Comparison of ENCODE assay signal across 16 cellular contexts in genomic region chr13:35891486-35891885, GRCh38.
DNase-seq lines count a peak whose midpoint lies in the region; TF ChIP-seq lines count a peak whose summit lies in the region.
"Had no signal": no experiment of that assay in that cellular context is flagged by ENCODE, and none has a peak within 500 bp of the region (broad histone marks: within the 10 kb centered on the region; RNA-seq: fewer than 3 reads in every experiment).

No MANE protein-coding gene starts in this region.

- no peak for TF ChIP-seq EP300 in stomach (IDR thresholded peaks at IDR 0.05)

- POLR2A ChIA-PET in HEK293 (lab: Yijun Ruan, JAX), result no interaction called here

- H3K9ac ChIP-seq in smooth muscle cell (ENCODE audit: low read depth), result no peak overlapping the region
- H3K9ac ChIP-seq: KMS-11 had no signal

- H3K4me1 ChIP-seq in HEK293 (ENCODE audit: control insufficient read depth, insufficient read depth, low read length) (peaks cover 20% of the 10 kb centered on the region), smooth muscle cell (ENCODE audit: low read depth) (peaks cover 5% of the 10 kb centered on the region), stomach (peaks cover 0 to 9% (median 6%) of the 10 kb centered on the region in 4 donors)
- H3K4me1 ChIP-seq: Peyer's patch had no signal

- H3K9me3 ChIP-seq in HEK293 (ENCODE audit: control insufficient read depth, insufficient read depth, low read depth, low read length), result no peaks in the 10 kb centered on the region
- no peaks in the 10 kb centered on the region for H3K9me3 ChIP-seq in smooth muscle cell (replicated peaks; ENCODE audit: low read depth)
- H3K9me3 ChIP-seq in stomach, result no peaks in the 10 kb centered on the region
- H3K9me3 ChIP-seq: Peyer's patch had no signal

- no peaks in the 10 kb centered on the region for H4K20me1 ChIP-seq in smooth muscle cell (ENCODE audit: low read depth)

- H2AFZ ChIP-seq in smooth muscle cell (ENCODE audit: low read depth), result no peak overlapping the region

- H3K4me3 ChIP-seq in HEK293 (ENCODE audit: low read depth, low read length) (no peak overlapping the region), fibroblast of mammary gland (ENCODE audit: control insufficient read depth, low read depth, low read length) (no peak overlapping the region), smooth muscle cell (no peak overlapping the region), stomach (no peak overlapping the region)
- H3K4me3 ChIP-seq: Peyer's patch had no signal

- 47% methylated on average over 8 of the region's 8 CpGs for WGBS in smooth muscle cell (ENCODE audit: low lambda C conversion rate)
- 68 to 85% (median 80%) methylated on average over 8 of the region's 8 CpGs for WGBS in stomach, 5 donors

- intact Hi-C loops in stomach (cut with DNase I; ENCODE audit: low total_unique reads), result no loop called here

- H3K27ac ChIP-seq in HEK293 (ENCODE audit: extremely low read depth, low read depth, low read length), result no peak overlapping the region
- peak overlapping the region; percentile 55 for H3K27ac ChIP-seq in smooth muscle cell (ENCODE audit: low read depth)
- H3K27ac ChIP-seq in stomach, result no peak overlapping the region
- H3K27ac ChIP-seq: KMS-11, Peyer's patch had no signal

- no peaks in the 10 kb centered on the region for H3K27me3 ChIP-seq in smooth muscle cell (ENCODE audit: low read depth)
- H3K27me3 ChIP-seq in stomach, result no peaks in the 10 kb centered on the region
- H3K27me3 ChIP-seq: Peyer's patch had no signal

- H3K79me2 ChIP-seq in smooth muscle cell (ENCODE audit: low read depth), result no peaks in the 10 kb centered on the region

- H3K4me2 ChIP-seq in smooth muscle cell, result peak overlapping the region; percentile 42
- H3K4me2 ChIP-seq: KMS-11 had no signal

- H3F3A ChIP-seq in smooth muscle cell (ENCODE audit: low read depth), result peaks cover 8% of the 10 kb centered on the region

- no peak for TF ChIP-seq CTCF in HEK293 (tag by site-specific recombination; IDR thresholded peaks at IDR 0.05)
- no peak for TF ChIP-seq CTCF in fibroblast of mammary gland (conservative IDR thresholded peaks at IDR 0.05; ENCODE audit: control insufficient read depth, insufficient read depth, low read depth, low read length)
- TF ChIP-seq CTCF in smooth muscle cell (IDR thresholded peaks at IDR 0.05; ENCODE audit: borderline replicate concordance, insufficient read depth, poor library complexity, severe bottlenecking), result no peak
- no peak for TF ChIP-seq CTCF in stomach (IDR thresholded peaks at IDR 0.05)

- DNase-seq in T1000 (lab: John Stamatoyannopoulos, UW) (peak; percentile 3), fibroblast of mammary gland (ENCODE audit: low read depth) (peak; percentile 27), smooth muscle cell (lab: John Stamatoyannopoulos, UW; ENCODE audit: unreplicated experiment) (no peak), stomach (no peak), NCI-H2171 treated with DMSO at 0.1 percent for 48 hours (lab: John Stamatoyannopoulos, UW) (no peak), ecto neural progenitor cell (ENCODE audit: low spot score) (no peak), activated gamma-delta T cell treated with Interleukin-2 at 50 U/mL for 16 hours (no peak)
- DNase-seq: CD8-positive, alpha-beta T cell; HFFc6; NCI-H1092; NCI-H2081 treated with DMSO at 0.1 percent for 48 hours; NCI-H524 treated with DMSO at 0.1 percent for 48 hours; Peyer's patch; SHP77 had no signal

- TF ChIP-seq POLR2A in stomach (IDR thresholded peaks at IDR 0.05), result no peak

- H3K36me3 ChIP-seq in HEK293 (ENCODE audit: control insufficient read depth in 2 of 2, insufficient read depth in 1 of 2, low read length in 2 of 2), result no peaks in the 10 kb centered on the region
- no peaks in the 10 kb centered on the region for H3K36me3 ChIP-seq in smooth muscle cell (ENCODE audit: low read depth)
- H3K36me3 ChIP-seq in stomach, result no peaks in the 10 kb centered on the region
- H3K36me3 ChIP-seq: Peyer's patch had no signal

- CTCF ChIA-PET in HEK293 (lab: Yijun Ruan, JAX), result interaction anchor here (1.0 kb wide), 1 partner anchor 13 kb away, joined by 3 read pairs; no protein-coding TSS in a partner anchor

TF ChIP-seq in HEK293, 187 proteins besides CTCF, POLR2A, EP300 and RAD21:
- TF ChIP-seq PRDM4 (tag by site-specific recombination; IDR thresholded peaks at IDR 0.05) (0 out of 2 replicates have a peak, but pooled peaks have one; percentile 39), ZBTB1 (tag by site-specific recombination; IDR thresholded peaks at IDR 0.05) (no peak)

Comparison
In these comparisons a context has a peak if more than half of its experiments do, and no peak if none do; other contexts are left out.
1. DNase-seq: peak in T1000 (single experiment) and fibroblast of mammary gland (single experiment); none in smooth muscle cell (single experiment), stomach (single experiment), NCI-H2171 treated with DMSO at 0.1 percent for 48 hours (single experiment), ecto neural progenitor cell (single experiment) and activated gamma-delta T cell treated with Interleukin-2 at 50 U/mL for 16 hours (single experiment).